In the genomic region with DNA sequence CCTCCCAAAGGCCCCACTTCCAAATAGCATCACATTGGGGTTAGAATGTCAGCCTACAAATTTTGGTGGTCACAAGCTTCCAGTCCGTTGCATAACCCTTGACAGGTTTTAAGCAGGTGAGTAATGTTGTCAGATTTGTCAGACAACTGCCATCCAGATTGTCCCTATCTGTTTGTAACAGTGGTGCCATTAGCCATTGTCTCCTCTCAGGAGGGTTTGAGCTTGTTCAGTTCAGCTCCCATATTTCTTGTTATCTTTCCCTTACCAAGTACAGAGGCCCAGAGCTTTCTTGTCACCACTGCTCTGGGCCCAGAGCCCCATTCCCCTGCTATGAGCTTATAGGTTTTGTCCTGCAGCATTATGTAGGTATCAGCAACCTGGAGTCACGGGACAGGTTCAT, we compare ENCODE assay signal across 20 cellular contexts. TPM values are rescaled to one million over a fixed set of nuclear protein-coding genes. Genes with fewer than 3 reads are reported as not detected.
DNase-seq lines count a peak whose midpoint lies in the region; ATAC-seq, FAIRE-seq and TF ChIP-seq lines count a peak whose summit lies in the region.
"Had no signal": no experiment of that assay in that cellular context is flagged by ENCODE, and none has a peak within 500 bp of the region (broad histone marks: within the 10 kb centered on the region; RNA-seq: fewer than 3 reads in every experiment).

No MANE protein-coding gene starts in this region.

- H3K27me3 ChIP-seq in BLaER1 treated with 17β-estradiol and CSF1 and Interleukin-3, amounts not matched to agents 10 nM and 100 nM: no peaks in the 10 kb centered on the region
- H3K27me3 ChIP-seq in OCI-LY3 (ENCODE audit: low read depth, low read length) (no peaks in the 10 kb centered on the region), H1 (replicated peaks in 1 of 4; ENCODE audit: control insufficient read depth in 3 of 4, extremely low read depth in 1 of 4, insufficient read depth in 3 of 4, low read length in 3 of 4) (peaks cover 0 to 15% (median 7%) of the 10 kb centered on the region in 4 experiments; a peak in 6 of 7 replicates)

- H2BK20ac ChIP-seq in H1 (ENCODE audit: low read length): no peak overlapping the region

- no peak overlapping the region for H3K18ac ChIP-seq in H1 (ENCODE audit: extremely low read depth, low read length)

- H3K4me2 ChIP-seq in BLaER1 treated with 17β-estradiol and CSF1 and Interleukin-3, amounts not matched to agents 10 nM and 100 nM: peak overlapping the region; percentile 46 to 89 (median 66)
- H3K4me2 ChIP-seq in OCI-LY3 (ENCODE audit: low read length): peak overlapping the region; percentile 60; the same call in 1 of the 2 replicates
- H3K4me2 ChIP-seq in H1 (ENCODE audit: insufficient read depth in 1 of 2, low read depth in 2 of 2, low read length in 2 of 2): peak overlapping the region in 1 of 2 experiments; percentile 16; a peak in 1 of 4 replicates

- H2AK5ac ChIP-seq in H1 (ENCODE audit: low read depth, low read length): no peak overlapping the region

- in situ Hi-C loops in KBM-7 (cut with MboI; ENCODE audit: low pct_unique_long_range_greater_than_20kb, low sequenced_read_pairs): no loop called here

- TF ChIP-seq POLR2A in H1 (IDR thresholded peaks at IDR 0.05; ENCODE audit: control extremely low read depth in 1 of 2, low read depth in 2 of 2, low read length in 2 of 2): no peak

- H2BK15ac ChIP-seq in H1 (ENCODE audit: low read length): peak overlapping the region; percentile 88; the same call in 1 of the 2 replicates

- H3K4ac ChIP-seq in H1 (replicated peaks; ENCODE audit: insufficient read length, low read depth, low read length): no peak overlapping the region

- no peaks in the 10 kb centered on the region for H3K23me2 ChIP-seq in H1 (ENCODE audit: low read depth, low read length)

- 0 out of 2 replicates have a peak overlapping the region, but pooled peaks have one; percentile 62 for H2BK12ac ChIP-seq in H1 (ENCODE audit: low read depth, low read length)

- no peak for TF ChIP-seq RAD21 in H1 (IDR thresholded peaks at IDR 0.05 in 1 of 2, conservative IDR thresholded peaks at IDR 0.05 in 1 of 2; ENCODE audit: low read depth in 2 of 2, low read length in 2 of 2)

- peak overlapping the region in 7 of 11 experiments; percentile 7 to 41 (median 31); a peak in 8 of 22 replicates for H3K27ac ChIP-seq in BLaER1 treated with 17β-estradiol and CSF1 and Interleukin-3, amounts not matched to agents 10 nM and 100 nM
- H3K27ac ChIP-seq in OCI-LY3 (ENCODE audit: low read length) (no peak overlapping the region), H1 (ENCODE audit: low read depth, low read length) (no peak overlapping the region)

- H3K79me2 ChIP-seq in OCI-LY3 (ENCODE audit: low read length): no peaks in the 10 kb centered on the region
- no peaks in the 10 kb centered on the region for H3K79me2 ChIP-seq in H1 (ENCODE audit: control insufficient read depth in 1 of 2, insufficient read depth in 2 of 2, low read length in 2 of 2)

- FAIRE-seq in H1 (lab: Jason Lieb, UNC): no peak
- FAIRE-seq: GM12892, GM18507, HepG2 had no signal

- H3K36me3 ChIP-seq in BLaER1 treated with 17β-estradiol and CSF1 and Interleukin-3, amounts not matched to agents 10 nM and 100 nM: no peaks in the 10 kb centered on the region
- no peaks in the 10 kb centered on the region for H3K36me3 ChIP-seq in OCI-LY3 (replicated peaks; ENCODE audit: low read depth, low read length)
- no peaks in the 10 kb centered on the region for H3K36me3 ChIP-seq in H1 (ENCODE audit: control insufficient read depth in 2 of 4, insufficient read depth in 4 of 4, low read length in 3 of 4)

- no peak overlapping the region for H3K23ac ChIP-seq in H1 (ENCODE audit: insufficient read length)

- no peak overlapping the region for H3K56ac ChIP-seq in H1 (replicated peaks; ENCODE audit: insufficient read length, low read depth, low read length)

- H2BK120ac ChIP-seq in H1 (replicated peaks; ENCODE audit: low read depth, low read length): no peak overlapping the region

- no peak overlapping the region for H4K8ac ChIP-seq in H1 (ENCODE audit: extremely low read depth, insufficient read depth, low read length)

- no peak overlapping the region for H2BK5ac ChIP-seq in H1 (ENCODE audit: low read depth, low read length)

- POLR2A ChIA-PET in H1 (lab: Charles Lee; ENCODE audit: partially characterized antibody): interaction anchor here (2.5 kb wide), 1 partner anchor 15 kb away, joined by 8 read pairs; a partner anchor contains a TSS

- H2AFZ ChIP-seq in OCI-LY3 (ENCODE audit: low read depth, low read length) (no peak overlapping the region), H1 (ENCODE audit: low read length) (no peak overlapping the region)
- H2AFZ ChIP-seq: GM23338 had no signal

- no peak for ATAC-seq in GM21825 (IDR thresholded peaks at IDR 0.05; ENCODE audit: unreplicated experiment)
- ATAC-seq: HCT116, HepG2 had no signal

- H4K91ac ChIP-seq in H1 (replicated peaks; ENCODE audit: insufficient read length, low read length): no peak overlapping the region

- no peak for DNase-seq in H1 (ENCODE audit: low read depth in 1 of 2, low spot score in 2 of 2)
- DNase-seq in amygdala (lab: John Stamatoyannopoulos, UW): no peak
- DNase-seq in NCI-H1694 treated with DMSO at 0.1 percent for 48 hours (lab: John Stamatoyannopoulos, UW): no peak
- no peak for DNase-seq in KBM-7
- DNase-seq: 8988T; C1 segment of cervical spinal cord; Caco-2; CD4-positive, alpha-beta T cell; DMS153; DMS79; H7; HFFc6 had no signal

- H3K9ac ChIP-seq in BLaER1 treated with 17β-estradiol and CSF1 and Interleukin-3, amounts not matched to agents 10 nM and 100 nM: peak overlapping the region in 1 of 11 experiments; percentile 39; a peak in 2 of 22 replicates
- H3K9ac ChIP-seq in OCI-LY3 (ENCODE audit: low read length): no peak overlapping the region
- H3K9ac ChIP-seq in H1 (replicated peaks in 1 of 4; ENCODE audit: extremely low read depth in 1 of 4, low read depth in 3 of 4, low read length in 3 of 4): no peak overlapping the region

- 85% methylated on average over 2 of the region's 2 CpGs; no CpG with 5 or more reads in 1 of the 2 experiments for WGBS in H1 (ENCODE audit: extremely low coverage in 1 of 2, insufficient coverage in 1 of 2, insufficient read length in 1 of 2, insufficient replicate concordance in 2 of 2, low coverage in 1 of 2, low lambda C conversion rate in 2 of 2, missing lambda C conversion rate in 1 of 2), 2 experiments

- H3K4me1 ChIP-seq in BLaER1 treated with 17β-estradiol and CSF1 and Interleukin-3, amounts not matched to agents 10 nM and 100 nM: peaks cover 28 to 90% (median 54%) of the 10 kb centered on the region in 10 experiments
- peaks cover 24% of the 10 kb centered on the region for H3K4me1 ChIP-seq in OCI-LY3 (ENCODE audit: low read length)
- peaks cover 0 to 12% (median 4%) of the 10 kb centered on the region in 4 experiments; a peak in 5 of 7 replicates for H3K4me1 ChIP-seq in H1 (replicated peaks in 1 of 4; ENCODE audit: control insufficient read depth in 3 of 4, insufficient read depth in 4 of 4, low read length in 3 of 4)
- H3K4me1 ChIP-seq: Caco-2 had no signal

- no peak overlapping the region for H3K14ac ChIP-seq in H1 (ENCODE audit: insufficient read length)

- no peaks in the 10 kb centered on the region for H3K79me1 ChIP-seq in H1 (ENCODE audit: low read depth, low read length)

- no peak overlapping the region for H3K4me3 ChIP-seq in BLaER1 treated with 17β-estradiol and CSF1 and Interleukin-3, amounts not matched to agents 10 nM and 100 nM
- H3K4me3 ChIP-seq in OCI-LY3 (ENCODE audit: low read length): no peak overlapping the region
- H3K4me3 ChIP-seq in H1 (ENCODE audit: extremely low read depth in 1 of 4, insufficient read depth in 2 of 4, low read depth in 3 of 4, low read length in 4 of 4): no peak overlapping the region
- H3K4me3 ChIP-seq: GM23338 had no signal

- no peak overlapping the region for H4K5ac ChIP-seq in H1 (ENCODE audit: insufficient read length, low read depth, low read length)

- no peak for TF ChIP-seq EP300 in H1 (IDR thresholded peaks at IDR 0.05; ENCODE audit: borderline replicate concordance in 1 of 2, low read depth in 2 of 2, low read length in 2 of 2)

- H4K20me1 ChIP-seq in BLaER1 treated with 17β-estradiol and CSF1 and Interleukin-3, amounts not matched to agents 10 nM and 100 nM: peaks cover 0 to 5% (median 0%) of the 10 kb centered on the region in 11 experiments; a peak in 1 of 22 replicates
- H4K20me1 ChIP-seq in OCI-LY3 (ENCODE audit: insufficient read depth, low read length) (no peaks in the 10 kb centered on the region), H1 (replicated peaks in 1 of 2; ENCODE audit: control insufficient read depth in 1 of 2, insufficient read depth in 2 of 2, low read length in 2 of 2) (no peaks in the 10 kb centered on the region)

- TF ChIP-seq CTCF in OCI-LY3 (IDR thresholded peaks at IDR 0.05; ENCODE audit: low read depth, low read length) (no peak), H1 (IDR thresholded peaks at IDR 0.05; ENCODE audit: control extremely low read depth in 1 of 3, insufficient read depth in 1 of 3, low read depth in 1 of 3, low read length in 3 of 3) (no peak)

- CTCF ChIA-PET in H1 (lab: Charles Lee; ENCODE audit: partially characterized antibody): interaction anchor here (0.8 to 2.5 kb wide), 17 partner anchors 8 to 245 kb away, joined by 3 to 11 read pairs (median 4); no protein-coding TSS in a partner anchor

- H3K9me3 ChIP-seq in BLaER1 treated with 17β-estradiol and CSF1 and Interleukin-3, amounts not matched to agents 10 nM and 100 nM (replicated peaks in 1 of 11): peaks cover 0 to 7% (median 0%) of the 10 kb centered on the region in 11 experiments; a peak in 2 of 22 replicates
- no peaks in the 10 kb centered on the region for H3K9me3 ChIP-seq in OCI-LY3 (ENCODE audit: insufficient read depth, low read length)
- H3K9me3 ChIP-seq in H1 (ENCODE audit: insufficient read depth in 2 of 2, low read depth in 1 of 2, low read length in 1 of 2): peaks cover 0 to 2% of the 10 kb centered on the region in 2 experiments; a peak in 1 of 4 replicates
- H3K9me3 ChIP-seq: Caco-2 had no signal

RNA-seq across cellular contexts. Expression of a gene that starts 14.8 kb away (rescaled TPM):
- total RNA-seq in H1 (2021; fragmentation: NEBNext Ultra II Directional; extraction: Animal tissue kit (Norgen Biotek cat#: 25700)): 49.7 and 52.3 TPM in 2 replicates
- polyA plus RNA-seq in H1 (2011; rRNA removed): 94.5 and 107 TPM in 2 replicates
- polyA plus RNA-seq in H1 (2011; cell fraction: cytosol; rRNA removed): 101 TPM
- polyA plus RNA-seq in H1 (2011; cell fraction: nucleus; rRNA removed): 135 TPM
- 54.3 to 109 TPM (median 91.7 TPM) in 4 replicates for polyA plus RNA-seq in H1 (2012, experiment 1 of 2)
- polyA plus RNA-seq in H1 (2012, experiment 2 of 2): 62.4 TPM
- polyA plus RNA-seq in H1 (2013, experiment 1 of 2): 15.2 TPM
- polyA plus RNA-seq in H1 (2013, experiment 2 of 2): 14.2 TPM
- polyA minus RNA-seq in H1 (2011; rRNA and poly(A)+ RNA removed): 113 and 127 TPM in 2 replicates
- 70.7 TPM for polyA minus RNA-seq in H1 (2011; cell fraction: cytosol; rRNA and poly(A)+ RNA removed)
- polyA minus RNA-seq in H1 (2011; cell fraction: nucleus; rRNA and poly(A)+ RNA removed): 53.4 TPM

RNA-seq across cellular contexts. Expression of a gene that starts 51.5 kb away (rescaled TPM):
- 41.6 and 44.8 TPM in 2 replicates for total RNA-seq in H1 (2021; fragmentation: NEBNext Ultra II Directional; extraction: Animal tissue kit (Norgen Biotek cat#: 25700))
- polyA plus RNA-seq in H1 (2011; rRNA removed): 6.0 and 9.1 TPM in 2 replicates
- 11.0 TPM for polyA plus RNA-seq in H1 (2011; cell fraction: cytosol; rRNA removed)
- 3.4 TPM for polyA plus RNA-seq in H1 (2011; cell fraction: nucleus; rRNA removed)
- 14.6 to 24.2 TPM (median 17.6 TPM) in 4 replicates for polyA plus RNA-seq in H1 (2012, experiment 1 of 2)
- 7.2 TPM for polyA plus RNA-seq in H1 (2012, experiment 2 of 2)
- 19.1 TPM for polyA plus RNA-seq in H1 (2013, experiment 1 of 2)
- polyA plus RNA-seq in H1 (2013, experiment 2 of 2): 19.2 TPM
- 8.3 and 8.6 TPM in 2 replicates for polyA minus RNA-seq in H1 (2011; rRNA and poly(A)+ RNA removed)
- polyA minus RNA-seq in H1 (2011; cell fraction: cytosol; rRNA and poly(A)+ RNA removed): 9.4 TPM
- polyA minus RNA-seq in H1 (2011; cell fraction: nucleus; rRNA and poly(A)+ RNA removed): 9.8 TPM

Comparison
In these comparisons a context has a peak if more than half of its experiments do, and no peak if none do; other contexts are left out.
1. H3K27ac ChIP-seq: peak in BLaER1 treated with 17β-estradiol and CSF1 and Interleukin-3, amounts not matched to agents 10 nM and 100 nM (7 of 11); none in OCI-LY3 (single experiment) and H1 (single experiment).